In genomic region chr6:156406099-156406498, GRCh38 we compare ENCODE assay signal across 29 cellular contexts.
"Had no signal": no experiment of that assay in that cellular context is flagged by ENCODE, and none has a peak within 500 bp of the region (broad histone marks: within the 10 kb centered on the region; RNA-seq: fewer than 3 reads in every experiment).

No MANE protein-coding gene starts in this region.

- DNase-seq: naive thymus-derived CD4-positive, alpha-beta T cell; natural killer cell; occipital lobe; ovary; posterior cingulate gyrus; psoas muscle; right cardiac atrium; right lobe of liver; sigmoid colon; small intestine; stimulated activated CD4-positive, alpha-beta T cell treated with anti-CD3 and anti-CD28 coated beads, Interleukin-15, amount 100 ng/mL, for 24 hours; stimulated activated CD4-positive, alpha-beta T cell treated with anti-CD3 and anti-CD28 coated beads, Interleukin-2, amount 100 ng/mL, for 24 hours; stimulated activated CD4-positive, alpha-beta T cell treated with anti-CD3 and anti-CD28 coated beads, Interleukin-2, amount 100 ng/mL, for 48 hours; stimulated activated CD4-positive, alpha-beta T cell treated with anti-CD3 and anti-CD28 coated beads, Interleukin-4, amount 100 ng/mL, for 24 hours; stimulated activated naive B cell treated with anti-CD40 and anti-IgM and Interleukin-4, amounts not matched to agents 10 μg/mL and 1 μg/mL and 100 μg/mL, for 72 hours; stimulated activated naive CD4-positive, alpha-beta T cell treated with Interleukin-2 at 50 U/mL for 16 hours; stomach; tibial artery; transverse colon; upper lobe of right lung; uterus had no signal

- H3K9me3 Mint-ChIP-seq: natural killer cell; stimulated activated effector memory CD8-positive, alpha-beta T cell treated with anti-CD3 and anti-CD28 coated beads, Interleukin-12 subunit alpha, Interleukin-12 subunit beta, amount 100 ng/mL, for 72 hours; stimulated activated naive CD8-positive, alpha-beta T cell treated with anti-CD3 and anti-CD28 coated beads, Interleukin-15, Interleukin-2, amounts not matched to agents 100 ng/mL and 50 ng/mL, for 24 hours; type B pancreatic cell had no signal

- H3K27ac Mint-ChIP-seq: naive thymus-derived CD4-positive, alpha-beta T cell; natural killer cell; nephron; progenitor cell of endocrine pancreas; stimulated activated effector memory CD8-positive, alpha-beta T cell treated with anti-CD3 and anti-CD28 coated beads, Interleukin-12 subunit alpha, Interleukin-12 subunit beta, amount 100 ng/mL, for 72 hours; stimulated activated naive B cell treated with anti-CD40 and anti-IgM and Interleukin-4, amounts not matched to agents 10 μg/mL and 1 μg/mL and 100 μg/mL, for 72 hours; stimulated activated naive CD8-positive, alpha-beta T cell treated with anti-CD3 and anti-CD28 coated beads, Interleukin-15, Interleukin-2, amounts not matched to agents 100 ng/mL and 50 ng/mL, for 24 hours; type B pancreatic cell had no signal

- H3K79me2 ChIP-seq: parathyroid adenoma had no signal

- H3K9ac ChIP-seq: parathyroid adenoma had no signal

- H3K36me3 Mint-ChIP-seq: natural killer cell; stimulated activated effector memory CD8-positive, alpha-beta T cell treated with anti-CD3 and anti-CD28 coated beads, Interleukin-12 subunit alpha, Interleukin-12 subunit beta, amount 100 ng/mL, for 72 hours; type B pancreatic cell had no signal

- H3K4me3 ChIP-seq: ovary, psoas muscle, right lobe of liver, sigmoid colon, stomach, thoracic aorta, tibial artery, transverse colon, upper lobe of right lung, uterus had no signal

- H3K27me3 Mint-ChIP-seq: stimulated activated naive B cell treated with anti-CD40 and anti-IgM and Interleukin-4, amounts not matched to agents 10 μg/mL and 1 μg/mL and 100 μg/mL, for 72 hours; stimulated activated naive CD8-positive, alpha-beta T cell treated with anti-CD3 and anti-CD28 coated beads, Interleukin-15, Interleukin-2, amounts not matched to agents 100 ng/mL and 50 ng/mL, for 24 hours; type B pancreatic cell had no signal

- H3K36me3 ChIP-seq: neutrophil, ovary, right lobe of liver, sigmoid colon, stomach, thoracic aorta, tibial artery, transverse colon, upper lobe of right lung, uterus had no signal

- H3K27ac ChIP-seq: neutrophil, ovary, parathyroid adenoma, psoas muscle, right lobe of liver, sigmoid colon, stomach, thoracic aorta, tibial artery, transverse colon, upper lobe of right lung, uterus had no signal

- H3K4me1 ChIP-seq: parathyroid adenoma, psoas muscle, right lobe of liver, sigmoid colon, stomach, tibial artery, transverse colon, upper lobe of right lung, uterus had no signal

- H3K27me3 ChIP-seq: neutrophil, ovary, right lobe of liver, sigmoid colon, tibial artery, transverse colon, upper lobe of right lung, uterus had no signal

- H3K4me1 Mint-ChIP-seq: natural killer cell; nephron; stimulated activated effector memory CD8-positive, alpha-beta T cell treated with anti-CD3 and anti-CD28 coated beads, Interleukin-12 subunit alpha, Interleukin-12 subunit beta, amount 100 ng/mL, for 72 hours had no signal

- H2AFZ ChIP-seq: parathyroid adenoma had no signal

- H3K9me3 ChIP-seq: neutrophil, ovary, psoas muscle, right lobe of liver, sigmoid colon, stomach, thoracic aorta, tibial artery, transverse colon, upper lobe of right lung, uterus had no signal

- ATAC-seq: naive thymus-derived CD4-positive, alpha-beta T cell; natural killer cell; psoas muscle; right cardiac atrium; right lobe of liver; stimulated activated effector memory CD8-positive, alpha-beta T cell treated with anti-CD3 and anti-CD28 coated beads, Interleukin-12 subunit alpha, Interleukin-12 subunit beta, amount 100 ng/mL, for 72 hours; stimulated activated naive B cell treated with anti-CD40 and anti-IgM and Interleukin-4, amounts not matched to agents 10 μg/mL and 1 μg/mL and 100 μg/mL, for 72 hours; upper lobe of right lung had no signal

- FAIRE-seq: small intestine had no signal

- H3K4me3 Mint-ChIP-seq: naive thymus-derived CD4-positive, alpha-beta T cell; natural killer cell; nephron; stimulated activated effector memory CD8-positive, alpha-beta T cell treated with anti-CD3 and anti-CD28 coated beads, Interleukin-12 subunit alpha, Interleukin-12 subunit beta, amount 100 ng/mL, for 72 hours; stimulated activated naive B cell treated with anti-CD40 and anti-IgM and Interleukin-4, amounts not matched to agents 10 μg/mL and 1 μg/mL and 100 μg/mL, for 72 hours; stimulated activated naive CD8-positive, alpha-beta T cell treated with anti-CD3 and anti-CD28 coated beads, Interleukin-15, Interleukin-2, amounts not matched to agents 100 ng/mL and 50 ng/mL, for 24 hours; type B pancreatic cell had no signal
